12 cellular contexts compared by ENCODE assay signal in genomic region chr16:21646091-21646490, GRCh38. TPM values are rescaled to one million over a fixed set of nuclear protein-coding genes. Genes with fewer than 3 reads are reported as not detected.
A peak's percentile ranks its signal among the peaks of the same experiment; 100 is the strongest.
DNase-seq lines count a peak whose midpoint lies in the region; ATAC-seq and TF ChIP-seq lines count a peak whose summit lies in the region.
"Had no signal": no experiment of that assay in that cellular context is flagged by ENCODE, and none has a peak within 500 bp of the region (broad histone marks: within the 10 kb centered on the region; RNA-seq: fewer than 3 reads in every experiment).

No MANE protein-coding gene starts in this region.

- H3K27me3 Mint-ChIP-seq in CD4-positive, alpha-beta T cell: no peaks in the 10 kb centered on the region
- H3K27me3 Mint-ChIP-seq in effector memory CD8-positive, alpha-beta T cell: no peaks in the 10 kb centered on the region
- H3K27me3 Mint-ChIP-seq in osteocyte (ENCODE audit: unreplicated experiment): no peaks in the 10 kb centered on the region

- peaks cover 69% of the 10 kb centered on the region for H3K4me1 ChIP-seq in OCI-LY3 (ENCODE audit: low read length)
- H3K4me1 ChIP-seq in foreskin keratinocyte: peaks cover 6% of the 10 kb centered on the region
- no peaks in the 10 kb centered on the region for H3K4me1 ChIP-seq in prostate gland (replicated peaks)

- H3K4me3 ChIP-seq in OCI-LY3 (ENCODE audit: low read length) (peak overlapping the region; percentile 61), prostate gland (no peak overlapping the region)

- DNase-seq in CD4-positive, alpha-beta T cell: no peak
- DNase-seq in effector memory CD8-positive, alpha-beta T cell: no peak
- DNase-seq in osteocyte (ENCODE audit: extremely low spot score, unreplicated experiment): no peak
- DNase-seq in foreskin keratinocyte: no peak
- DNase-seq in prostate gland (ENCODE audit: low spot score): no peak
- DNase-seq: left cardiac atrium, NCI-H82, WERI-Rb-1 had no signal

- H3K36me3 Mint-ChIP-seq in CD4-positive, alpha-beta T cell (ENCODE audit: low read depth): no peaks in the 10 kb centered on the region
- H3K36me3 Mint-ChIP-seq in effector memory CD8-positive, alpha-beta T cell (ENCODE audit: insufficient read depth): peaks cover 15% of the 10 kb centered on the region
- peaks cover 2% of the 10 kb centered on the region for H3K36me3 Mint-ChIP-seq in osteocyte (ENCODE audit: unreplicated experiment)

- POLR2A ChIA-PET in CD4-positive, alpha-beta T cell (lab: Charles Lee): interaction anchor here (0.8 to 2.3 kb wide), 13 partner anchors 9 to 545 kb away, joined by 3 to 22 read pairs (median 6); partner anchors contain the start of gene METTL9

- H3K27ac Mint-ChIP-seq in CD4-positive, alpha-beta T cell: peak overlapping the region; percentile 91
- H3K27ac Mint-ChIP-seq in effector memory CD8-positive, alpha-beta T cell: peak overlapping the region; percentile 81 to 92
- peak overlapping the region; percentile 85 for H3K27ac Mint-ChIP-seq in osteocyte (ENCODE audit: unreplicated experiment)

- H3K9ac ChIP-seq in OCI-LY3 (ENCODE audit: low read length): peak overlapping the region; percentile 74

- TF ChIP-seq POLR2A in prostate gland (IDR thresholded peaks at IDR 0.05): no peak

- H3K36me3 ChIP-seq in OCI-LY3 (replicated peaks; ENCODE audit: low read depth, low read length) (no peaks in the 10 kb centered on the region), prostate gland (no peaks in the 10 kb centered on the region)

- intact Hi-C loops in CD4-positive, alpha-beta T cell (cut with DNase I, micrococcal nuclease): loop anchor here in 1 of 2 experiments (10.0 kb wide), 1 partner anchor 649 kb away; the partner anchor contains the start of gene POLR3E
- intact Hi-C loops in prostate gland (cut with DNase I): no loop called here

- no peak for TF ChIP-seq CTCF in CD4-positive, alpha-beta T cell (IDR thresholded peaks at IDR 0.05)
- TF ChIP-seq CTCF in OCI-LY3 (IDR thresholded peaks at IDR 0.05; ENCODE audit: low read depth, low read length) (no peak), osteocyte (IDR thresholded peaks at IDR 0.05) (no peak), foreskin keratinocyte (conservative IDR thresholded peaks at IDR 0.05) (no peak), prostate gland (IDR thresholded peaks at IDR 0.05) (no peak)

- no peaks in the 10 kb centered on the region for H4K20me1 ChIP-seq in OCI-LY3 (ENCODE audit: insufficient read depth, low read length)

- no peak overlapping the region for H2AFZ ChIP-seq in OCI-LY3 (ENCODE audit: low read depth, low read length)

- CTCF ChIA-PET in CD4-positive, alpha-beta T cell (lab: Charles Lee): interaction anchor here (12.8 kb wide), 1 partner anchor 11 kb away, joined by 90 read pairs; no protein-coding TSS in a partner anchor

- peak overlapping the region; percentile 81 for H3K4me3 Mint-ChIP-seq in CD4-positive, alpha-beta T cell
- peak overlapping the region; percentile 79 to 85 for H3K4me3 Mint-ChIP-seq in effector memory CD8-positive, alpha-beta T cell
- no peak overlapping the region for H3K4me3 Mint-ChIP-seq in osteocyte (ENCODE audit: unreplicated experiment)

- H3K9me3 Mint-ChIP-seq in CD4-positive, alpha-beta T cell: no peaks in the 10 kb centered on the region
- no peaks in the 10 kb centered on the region for H3K9me3 Mint-ChIP-seq in effector memory CD8-positive, alpha-beta T cell
- H3K9me3 Mint-ChIP-seq in osteocyte (ENCODE audit: unreplicated experiment): no peaks in the 10 kb centered on the region

- peak overlapping the region; percentile 82 for H3K4me2 ChIP-seq in OCI-LY3 (ENCODE audit: low read length)

- peaks cover 27% of the 10 kb centered on the region for H3K79me2 ChIP-seq in OCI-LY3 (ENCODE audit: low read length)

- no peaks in the 10 kb centered on the region for H3K27me3 ChIP-seq in CD4-positive, alpha-beta T cell (ENCODE audit: control insufficient read depth, insufficient read depth, low read length)
- H3K27me3 ChIP-seq in OCI-LY3 (ENCODE audit: low read depth, low read length) (no peaks in the 10 kb centered on the region), foreskin keratinocyte (no peaks in the 10 kb centered on the region), prostate gland (replicated peaks; ENCODE audit: insufficient read depth) (no peaks in the 10 kb centered on the region)

- peaks cover 56% of the 10 kb centered on the region for H3K4me1 Mint-ChIP-seq in CD4-positive, alpha-beta T cell (ENCODE audit: low read depth)
- H3K4me1 Mint-ChIP-seq in effector memory CD8-positive, alpha-beta T cell (ENCODE audit: low read depth in 2 of 2): peaks cover 35 to 46% of the 10 kb centered on the region in 2 donors
- H3K4me1 Mint-ChIP-seq in osteocyte (ENCODE audit: unreplicated experiment): peaks cover 33% of the 10 kb centered on the region

- no peak for ATAC-seq in CD4-positive, alpha-beta T cell (ENCODE audit: poor library complexity)
- ATAC-seq in effector memory CD8-positive, alpha-beta T cell (replicated peaks): no peak
- no peak for ATAC-seq in foreskin keratinocyte
- no peak for ATAC-seq in GM18909 (IDR thresholded peaks at IDR 0.05; ENCODE audit: poor library complexity, unreplicated experiment)
- ATAC-seq in GM19324 (IDR thresholded peaks at IDR 0.05; ENCODE audit: low FRiP score, unreplicated experiment): no peak

- WGBS in prostate gland: 85% methylated on average over 5 of the region's 5 CpGs

- H3K27ac ChIP-seq in CD4-positive, alpha-beta T cell (ENCODE audit: low read depth, low read length): peak overlapping the region; percentile 66
- H3K27ac ChIP-seq in OCI-LY3 (ENCODE audit: low read length): peak overlapping the region; percentile 95
- no peak overlapping the region for H3K27ac ChIP-seq in foreskin keratinocyte
- H3K27ac ChIP-seq in prostate gland: no peak overlapping the region
- H3K27ac ChIP-seq: WERI-Rb-1 had no signal

- H3K9me3 ChIP-seq in CD4-positive, alpha-beta T cell (ENCODE audit: control insufficient read depth, low read length): no peaks in the 10 kb centered on the region
- no peaks in the 10 kb centered on the region for H3K9me3 ChIP-seq in OCI-LY3 (ENCODE audit: insufficient read depth, low read length)
- no peaks in the 10 kb centered on the region for H3K9me3 ChIP-seq in prostate gland

RNA-seq across cellular contexts. Expression of gene IGSF6, which starts 6.3 kb away (rescaled TPM):
- total RNA-seq in CD4-positive, alpha-beta T cell: under 1 TPM; 0.31 to 0.77 TPM
- total RNA-seq in osteocyte (not detected in 2 replicates), foreskin keratinocyte (0.03 and 0.04 TPM in 2 replicates), prostate gland (1 to 10 TPM in 1 of 2 donors, not detected in 1; 4.5 TPM)
- polyA plus RNA-seq in foreskin keratinocyte: 0.03 TPM in 1 of 2 replicates, not detected in the other
- total RNA-seq: LHCN-M2 had no signal

RNA-seq across cellular contexts. Expression of gene OTOA, which starts 17.7 kb away (rescaled TPM):
- total RNA-seq in CD4-positive, alpha-beta T cell: under 1 TPM in 1 of 2 experiments, not detected in 1; 0.19 TPM
- total RNA-seq in osteocyte (0.08 TPM in 1 of 2 replicates, not detected in the other), foreskin keratinocyte (0.07 and 0.17 TPM in 2 replicates), prostate gland (under 1 TPM; 0.68 TPM)
- polyA plus RNA-seq in foreskin keratinocyte: 0.04 and 0.07 TPM in 2 replicates

RNA-seq across cellular contexts. Expression of gene METTL9, which starts 46.7 kb away (rescaled TPM):
- total RNA-seq in CD4-positive, alpha-beta T cell: 10 to 100 TPM; 78.4 to 86.7 TPM
- total RNA-seq in osteocyte (91.9 and 94.4 TPM in 2 replicates), foreskin keratinocyte (89.5 and 92.6 TPM in 2 replicates), prostate gland (100 to 1,000 TPM in 1 of 2 donors, 10 to 100 TPM in 1; 98.9 to 160 TPM)
- 77.3 and 89.4 TPM in 2 replicates for polyA plus RNA-seq in foreskin keratinocyte

Comparison
In these comparisons a context has a peak if more than half of its experiments do, and no peak if none do; other contexts are left out.
1. H3K27ac ChIP-seq: peak in CD4-positive, alpha-beta T cell (single experiment) and OCI-LY3 (single experiment); none in foreskin keratinocyte (single experiment) and prostate gland (0 of 2).
2. Peak in every context shown above with its lines, with median percentiles within 50 percentile points of each other: H3K27ac Mint-ChIP-seq.